Comparison of ENCODE assay signal across 21 cellular contexts in the genomic region with DNA sequence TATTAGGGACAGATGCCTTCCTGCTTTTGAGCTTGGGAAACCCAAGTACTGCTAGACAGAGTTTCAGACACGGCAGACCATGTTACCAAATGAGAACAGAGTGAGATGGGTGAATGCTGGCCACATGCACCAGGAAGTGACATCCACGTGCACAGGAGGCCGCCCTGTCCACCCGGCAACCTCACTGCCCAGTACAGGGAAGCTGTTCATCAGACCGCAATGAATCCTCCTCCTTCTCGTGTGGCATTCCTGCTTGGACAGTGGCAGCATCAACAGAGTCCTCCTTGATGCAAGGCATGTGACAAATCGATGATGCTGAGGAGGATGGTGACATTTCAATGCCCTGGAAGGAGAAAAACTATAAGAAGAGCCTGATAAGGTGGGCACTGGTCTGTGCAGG.
"Had no signal": no experiment of that assay in that cellular context is flagged by ENCODE, and none has a peak within 500 bp of the region (broad histone marks: within the 10 kb centered on the region; RNA-seq: fewer than 3 reads in every experiment).

No MANE protein-coding gene starts in this region.

- H3K4me3 ChIP-seq: breast epithelium had no signal

- H3K4me3 Mint-ChIP-seq: activated CD4-positive, alpha-beta T cell treated with anti-CD3 and anti-CD28 coated beads, Interleukin-2, amount 10 ng/mL, durations not matched to agents 24 days and 14 days; T-helper 17 cell; WTC11 had no signal

- H3K9me3 ChIP-seq: breast epithelium had no signal

- H3K4me1 Mint-ChIP-seq: activated CD4-positive, alpha-beta T cell treated with anti-CD3 and anti-CD28 coated beads, Interleukin-2, amount 10 ng/mL, durations not matched to agents 24 days and 14 days; T-helper 17 cell had no signal

- ATAC-seq: T-helper 17 cell, WTC11 had no signal

- H3K36me3 ChIP-seq: breast epithelium had no signal

- H3K27ac ChIP-seq: breast epithelium had no signal

- H3K27me3 Mint-ChIP-seq: activated CD4-positive, alpha-beta T cell treated with anti-CD3 and anti-CD28 coated beads, Interleukin-2, amount 10 ng/mL, durations not matched to agents 24 days and 14 days had no signal

- DNase-seq: activated CD4-positive, alpha-beta T cell treated with anti-CD3 and anti-CD28 coated beads for 1 hour; activated CD4-positive, alpha-beta T cell treated with anti-CD3 and anti-CD28 coated beads, Interleukin-2, amount 10 ng/mL, durations not matched to agents 24 days and 14 days; activated CD4-positive, alpha-beta T cell treated with anti-CD3 and anti-CD28 coated beads, Interleukin-2, amount 50 U/mL, for 48 hours; activated naive CD4-positive, alpha-beta T cell treated with anti-CD3 and anti-CD28 coated beads, Interleukin-2, amount 50 U/mL, for 16 hours; activated T-cell treated with anti-CD3 and anti-CD28 coated beads, Interleukin-2, amount 50 U/mL, for 1 hour; aorta; MM.1S; NCI-H1105 treated with DMSO at 0.1 percent for 48 hours; NCI-H1436 treated with DMSO at 0.1 percent for 48 hours; NCI-H187; NCI-H2081 treated with DMSO at 0.1 percent for 48 hours; NCI-H2171; NCI-H2227 treated with DMSO at 0.1 percent for 48 hours; NCI-H446 treated with DMSO at 0.1 percent for 48 hours; NCI-H526; NCI-H82; SIG-M5; T-helper 17 cell; T-helper 9 cell had no signal

- H3K4me1 ChIP-seq: breast epithelium had no signal

- H3K27ac Mint-ChIP-seq: activated CD4-positive, alpha-beta T cell treated with anti-CD3 and anti-CD28 coated beads, Interleukin-2, amount 10 ng/mL, durations not matched to agents 24 days and 14 days; T-helper 17 cell; WTC11 had no signal

- H3K36me3 Mint-ChIP-seq: WTC11 had no signal
